In genomic region chr2:62505649-62506420, GRCh38 we compare ENCODE assay signal across 1 cellular context.
TF ChIP-seq lines count a peak whose summit lies in the region.

TMEM17 (minus strand) TSS chr2:62506195; CDS start chr2:62506129, 66 bp downstream.

TF ChIP-seq in K562, 482 proteins besides CTCF, POLR2A, EP300 and RAD21 (continued from another document and continues in another):
- no peak for TF ChIP-seq FOXO4 (CRISPR knock-in tag; IDR thresholded peaks at IDR 0.05)
- TF ChIP-seq HDGF (IDR thresholded peaks at IDR 0.05): no peak
- TF ChIP-seq RFX1 (IDR thresholded peaks at IDR 0.05): peak; percentile 92
- TF ChIP-seq, protein P1, sequence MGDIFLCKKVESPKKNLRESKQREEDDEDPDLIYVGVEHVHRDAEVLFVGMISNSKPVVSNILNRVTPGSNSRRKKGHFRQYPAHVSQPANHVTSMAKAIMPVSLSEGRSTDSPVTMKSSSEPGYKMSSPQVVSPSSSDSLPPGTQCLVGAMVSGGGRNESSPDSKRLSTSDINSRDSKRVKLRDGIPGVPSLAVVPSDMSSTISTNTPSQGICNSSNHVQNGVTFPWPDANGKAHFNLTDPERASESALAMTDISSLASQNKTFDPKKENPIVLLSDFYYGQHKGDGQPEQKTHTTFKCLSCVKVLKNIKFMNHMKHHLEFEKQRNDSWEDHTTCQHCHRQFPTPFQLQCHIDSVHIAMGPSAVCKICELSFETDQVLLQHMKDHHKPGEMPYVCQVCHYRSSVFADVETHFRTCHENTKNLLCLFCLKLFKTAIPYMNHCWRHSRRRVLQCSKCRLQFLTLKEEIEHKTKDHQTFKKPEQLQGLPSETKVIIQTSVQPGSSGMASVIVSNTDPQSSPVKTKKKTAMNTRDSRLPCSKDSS (IDR thresholded peaks at IDR 0.05; ENCODE audit: low read depth, partially characterized antibody): no peak
- TF ChIP-seq CHAMP1 (IDR thresholded peaks at IDR 0.05): no peak
- TF ChIP-seq BCOR (IDR thresholded peaks at IDR 0.05): no peak
- TF ChIP-seq, protein P2, sequence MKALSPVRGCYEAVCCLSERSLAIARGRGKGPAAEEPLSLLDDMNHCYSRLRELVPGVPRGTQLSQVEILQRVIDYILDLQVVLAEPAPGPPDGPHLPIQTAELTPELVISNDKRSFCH (CRISPR knock-in tag; IDR thresholded peaks at IDR 0.05): no peak
- TF ChIP-seq, protein P2 (tag; IDR thresholded peaks at IDR 0.05): 0 out of 2 replicates have a peak, but pooled peaks have one; percentile 46
- peak; percentile 37; the same call in 1 of the 2 replicates for TF ChIP-seq BACH1 (tag; IDR thresholded peaks at IDR 0.05)
- TF ChIP-seq ILK (tag; IDR thresholded peaks at IDR 0.05; ENCODE audit: borderline replicate concordance, low read depth): no peak
- no peak for TF ChIP-seq THRAP3 (IDR thresholded peaks at IDR 0.05; ENCODE audit: borderline replicate concordance)
- TF ChIP-seq RREB1 (CRISPR knock-in tag; IDR thresholded peaks at IDR 0.05): no peak
- TF ChIP-seq ZNF175 (CRISPR knock-in tag; IDR thresholded peaks at IDR 0.05; ENCODE audit: low read depth): no peak; the same call in 1 of the 2 replicates
- no peak for TF ChIP-seq ZNF695 (CRISPR knock-in tag; IDR thresholded peaks at IDR 0.05)
- no peak for TF ChIP-seq ZNF407 (IDR thresholded peaks at IDR 0.05; ENCODE audit: low read depth)
- TF ChIP-seq ZFX (CRISPR knock-in tag; IDR thresholded peaks at IDR 0.05): peak; percentile 98
- TF ChIP-seq CXXC5 (CRISPR knock-in tag; IDR thresholded peaks at IDR 0.05): peak; percentile 93
- TF ChIP-seq ZNF507 (tag; conservative IDR thresholded peaks at IDR 0.05): no peak
- no peak for TF ChIP-seq KLF10 (CRISPR knock-in tag; IDR thresholded peaks at IDR 0.05)
- TF ChIP-seq ZBTB12 (CRISPR knock-in tag; IDR thresholded peaks at IDR 0.05): peak; percentile 56
- TF ChIP-seq CCNT2 (IDR thresholded peaks at IDR 0.05; ENCODE audit: borderline replicate concordance, extremely low read depth, insufficient read length, low read depth, low read length): peak; percentile 61
- TF ChIP-seq ZNF766 (CRISPR knock-in tag; conservative IDR thresholded peaks at IDR 0.05): peak; percentile 70
- no peak for TF ChIP-seq CTCFL (IDR thresholded peaks at IDR 0.05; ENCODE audit: borderline replicate concordance, insufficient read depth, low read depth, low read length, poor library complexity, severe bottlenecking)
- no peak for TF ChIP-seq NELFE (IDR thresholded peaks at IDR 0.05; ENCODE audit: insufficient read depth, insufficient read length)
- TF ChIP-seq ATF1 (CRISPR knock-in tag; IDR thresholded peaks at IDR 0.05): peak; percentile 51; the same call in 1 of the 2 replicates
- TF ChIP-seq ATF1 (tag; IDR thresholded peaks at IDR 0.05): peak; percentile 90
- no peak for TF ChIP-seq BCL6 (CRISPR knock-in tag; IDR thresholded peaks at IDR 0.05)
- TF ChIP-seq SNIP1 (IDR thresholded peaks at IDR 0.05; ENCODE audit: low read depth): no peak
- TF ChIP-seq ZNF316 (IDR thresholded peaks at IDR 0.05): no peak
- TF ChIP-seq ZFP1 (CRISPR knock-in tag; IDR thresholded peaks at IDR 0.05): no peak
- peak; percentile 73; the same call in 1 of the 2 replicates for TF ChIP-seq GABPB1 (CRISPR knock-in tag; IDR thresholded peaks at IDR 0.05)
- no peak for TF ChIP-seq PTBP1 (IDR thresholded peaks at IDR 0.05; ENCODE audit: low read depth, low read length)
- peak; percentile 64; the same call in 1 of the 2 replicates for TF ChIP-seq PHF21A (IDR thresholded peaks at IDR 0.05; ENCODE audit: borderline replicate concordance, low read depth)
